23 cellular contexts compared by ENCODE assay signal in the genomic region with DNA sequence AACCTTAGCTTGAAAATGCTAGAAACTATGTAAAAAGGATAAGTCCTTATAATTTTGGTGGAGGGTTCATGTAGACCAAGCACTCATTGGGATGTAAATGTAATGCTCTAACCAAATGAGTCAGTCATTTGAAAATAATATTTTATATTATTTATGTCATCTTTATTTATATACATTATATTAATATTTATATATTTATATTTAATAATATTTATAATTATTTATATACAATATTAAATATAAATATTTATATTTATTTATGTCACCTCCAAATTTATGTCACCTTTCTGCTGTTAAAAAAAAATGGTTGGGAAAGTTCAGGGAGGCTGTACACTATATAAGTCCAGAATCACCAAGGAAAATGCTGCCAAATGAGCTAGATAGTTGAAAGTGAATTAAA.
"Had no signal": no experiment of that assay in that cellular context is flagged by ENCODE, and none has a peak within 500 bp of the region (broad histone marks: within the 10 kb centered on the region; RNA-seq: fewer than 3 reads in every experiment).

No MANE protein-coding gene starts in this region.

- H3K27ac Mint-ChIP-seq: immature natural killer cell, mesothelial cell of epicardium had no signal

- H3K9me3 ChIP-seq: esophagus muscularis mucosa, lower lobe of right lung, mucosa of descending colon had no signal

- DNase-seq: dermis blood vessel endothelial cell; dorsolateral prefrontal cortex; effector CD4-positive, alpha-beta T cell; effector memory CD4-positive, alpha-beta T cell; foreskin keratinocyte; heart left ventricle; hypothalamus; immature natural killer cell; islet precursor cell; left cardiac atrium; left ventricle myocardium superior; lower lobe of right lung; mesenchymal stem cell; mucosa of descending colon had no signal

- H3K4me3 ChIP-seq: coronary artery, dorsolateral prefrontal cortex, esophagus muscularis mucosa, gastroesophageal sphincter, heart left ventricle, hepatocyte, left lung, lower lobe of right lung, mucosa of descending colon had no signal

- H3K4me1 Mint-ChIP-seq: immature natural killer cell, mesothelial cell of epicardium had no signal

- H3K27ac ChIP-seq: coronary artery, dorsolateral prefrontal cortex, esophagus muscularis mucosa, foreskin keratinocyte, gastroesophageal sphincter, heart left ventricle, hepatocyte, left lung, lower lobe of right lung had no signal

- FAIRE-seq: colon, endothelial cell of umbilical vein, frontal cortex had no signal

- H3K27me3 ChIP-seq: dorsolateral prefrontal cortex, esophagus muscularis mucosa, foreskin keratinocyte, gastroesophageal sphincter, heart left ventricle, hepatocyte, left lung had no signal

- H3K36me3 Mint-ChIP-seq: immature natural killer cell, mesothelial cell of epicardium had no signal

- H3K36me3 ChIP-seq: esophagus muscularis mucosa, gastroesophageal sphincter, heart left ventricle, left lung, lower lobe of right lung had no signal

- ATAC-seq: foreskin keratinocyte, gastroesophageal sphincter, heart left ventricle, left cardiac atrium, left lung, left ventricle myocardium superior, lower lobe of right lung, mucosa of descending colon had no signal

- H3K4me3 Mint-ChIP-seq: immature natural killer cell, mesothelial cell of epicardium had no signal

- H3K4me1 ChIP-seq: esophagus muscularis mucosa, foreskin keratinocyte, gastroesophageal sphincter, left lung, lower lobe of right lung had no signal
